Comparison of ENCODE assay signal across 20 cellular contexts in the genomic region with DNA sequence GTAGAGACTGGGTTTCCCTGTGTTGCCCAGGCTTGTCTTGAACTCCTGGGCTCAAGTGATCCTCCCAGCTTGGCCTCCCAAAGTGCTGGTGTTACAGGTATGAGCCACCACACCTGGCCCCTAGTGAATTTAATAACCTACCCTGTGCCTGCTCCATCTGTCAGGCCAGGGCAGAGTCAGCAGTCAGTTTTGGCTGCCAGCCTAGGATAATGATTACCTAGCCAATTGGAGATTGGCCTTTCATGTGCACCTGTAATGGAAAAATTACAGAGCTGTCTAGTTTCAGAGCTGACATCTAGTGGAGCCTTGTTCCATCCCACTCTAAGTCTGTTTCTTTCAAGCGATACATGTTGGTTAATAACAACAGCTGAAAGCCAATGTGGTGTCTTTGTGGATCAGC.
"Had no signal": no experiment of that assay in that cellular context is flagged by ENCODE, and none has a peak within 500 bp of the region (broad histone marks: within the 10 kb centered on the region; RNA-seq: fewer than 3 reads in every experiment).

No MANE protein-coding gene starts in this region.

- H3K27me3 ChIP-seq: ascending aorta, brain microvascular endothelial cell had no signal

- H3K9me3 ChIP-seq: prostate gland had no signal

- DNase-seq: activated gamma-delta T cell treated with Interleukin-2 at 50 U/mL for 16 hours; activated T-cell treated with anti-CD3 and anti-CD28 coated beads, Interleukin-2, amount 50 U/mL, for 1 hour; brain microvascular endothelial cell; caudate nucleus; dermis blood vessel endothelial cell; effector CD8-positive, alpha-beta T cell; foreskin melanocyte; kidney; left ventricle myocardium inferior; natural killer cell; stimulated activated CD4-positive, alpha-beta T cell treated with anti-CD3 and anti-CD28 coated beads, Interleukin-12 subunit alpha, Interleukin-12 subunit beta, amount 100 ng/mL, for 4 hours; stimulated activated CD4-positive, alpha-beta T cell treated with anti-CD3 and anti-CD28 coated beads, Interleukin-4, amount 100 ng/mL, for 4 hours; stimulated activated naive CD8-positive, alpha-beta T cell treated with anti-CD3 and anti-CD28 coated beads, Interleukin-15, Interleukin-2, amounts not matched to agents 100 U/mL and 50 U/mL, for 24 hours; T-helper 9 cell; upper lobe of right lung had no signal

- H3K4me3 ChIP-seq: ascending aorta, left ventricle myocardium inferior, prostate gland, upper lobe of right lung had no signal

- H3K4me3 Mint-ChIP-seq: activated naive CD4-positive, alpha-beta T cell treated with anti-CD3 and anti-CD28 coated beads, Interleukin-2, amount 50 U/mL, for 24 hours; mesothelial cell of epicardium; natural killer cell; WTC11 had no signal

- H3K36me3 Mint-ChIP-seq: activated naive CD4-positive, alpha-beta T cell treated with anti-CD3 and anti-CD28 coated beads, Interleukin-2, amount 50 U/mL, for 24 hours; mesothelial cell of epicardium; natural killer cell had no signal

- H3K27ac Mint-ChIP-seq: activated naive CD4-positive, alpha-beta T cell treated with anti-CD3 and anti-CD28 coated beads, Interleukin-2, amount 50 U/mL, for 24 hours; natural killer cell; WTC11 had no signal

- H3K4me1 Mint-ChIP-seq: activated naive CD4-positive, alpha-beta T cell treated with anti-CD3 and anti-CD28 coated beads, Interleukin-2, amount 50 U/mL, for 24 hours; natural killer cell; WTC11 had no signal

- ATAC-seq: natural killer cell; stimulated activated naive CD8-positive, alpha-beta T cell treated with anti-CD3 and anti-CD28 coated beads, Interleukin-15, Interleukin-2, amounts not matched to agents 100 U/mL and 50 U/mL, for 24 hours; upper lobe of right lung; WTC11 had no signal

- H3K4me1 ChIP-seq: ascending aorta, prostate gland, upper lobe of right lung had no signal

- H3K27ac ChIP-seq: ascending aorta, brain microvascular endothelial cell, left ventricle myocardium inferior, prostate gland, upper lobe of right lung had no signal

- H3K36me3 ChIP-seq: ascending aorta, brain microvascular endothelial cell, left ventricle myocardium inferior, prostate gland, upper lobe of right lung had no signal
